ENCODE assay signal across 9 cellular contexts in genomic region chr6:159074120-159074684, GRCh38. TPM values are rescaled to one million over a fixed set of nuclear protein-coding genes. Genes with fewer than 3 reads are reported as not detected.
DNase-seq lines count a peak whose midpoint lies in the region; ATAC-seq and TF ChIP-seq lines count a peak whose summit lies in the region.
"Had no signal": no experiment of that assay in that cellular context is flagged by ENCODE, and none has a peak within 500 bp of the region (broad histone marks: within the 10 kb centered on the region; RNA-seq: fewer than 3 reads in every experiment).

No MANE protein-coding gene starts in this region.

- no peaks in the 10 kb centered on the region for H3K9me3 Mint-ChIP-seq in effector memory CD8-positive, alpha-beta T cell

- peaks cover 24 to 29% of the 10 kb centered on the region in 2 donors for H3K4me1 Mint-ChIP-seq in effector memory CD8-positive, alpha-beta T cell (ENCODE audit: low read depth in 2 of 2)

- H3K9me3 ChIP-seq in RWPE2 (ENCODE audit: severe bottlenecking) = no peaks in the 10 kb centered on the region

- no peaks in the 10 kb centered on the region for H3K27me3 ChIP-seq in RWPE2 (ENCODE audit: insufficient read depth, poor library complexity, severe bottlenecking)

- H3K27ac Mint-ChIP-seq in effector memory CD8-positive, alpha-beta T cell = no peak overlapping the region

- H3K4me3 Mint-ChIP-seq in effector memory CD8-positive, alpha-beta T cell = no peak overlapping the region

- ATAC-seq in RWPE2 (ENCODE audit: low read depth) = peak; percentile 50; the same call in 1 of the 3 replicates
- ATAC-seq in HG03354 (IDR thresholded peaks at IDR 0.05; ENCODE audit: poor library complexity, severe bottlenecking, unreplicated experiment) = no peak
- ATAC-seq in effector memory CD8-positive, alpha-beta T cell (replicated peaks) = no peak

- DNase-seq in NCI-H510A treated with DMSO at 0.1 percent for 48 hours (lab: John Stamatoyannopoulos, UW) = peak; percentile 35
- no peak for DNase-seq in NCI-H510A (lab: John Stamatoyannopoulos, UW)
- DNase-seq in RWPE2 (ENCODE audit: low spot score) = no peak
- DNase-seq in fibroblast of villous mesenchyme (ENCODE audit: low read depth) = peak; percentile 49
- DNase-seq in renal cortical epithelial cell (ENCODE audit: low read depth) = peak; percentile 23
- no peak for DNase-seq in activated CD4-positive, alpha-beta T cell treated with anti-CD3 and anti-CD28 coated beads for 4 hours
- no peak for DNase-seq in effector memory CD8-positive, alpha-beta T cell

- TF ChIP-seq CTCF in RWPE2 (IDR thresholded peaks at IDR 0.05; ENCODE audit: poor library complexity, severe bottlenecking) = no peak
- TF ChIP-seq CTCF in fibroblast of villous mesenchyme (IDR thresholded peaks at IDR 0.05; ENCODE audit: insufficient read depth, low read depth, low read length) = no peak

- no peaks in the 10 kb centered on the region for H3K4me1 ChIP-seq in RWPE2 (ENCODE audit: insufficient read depth, poor library complexity, severe bottlenecking)

- H3K36me3 Mint-ChIP-seq in effector memory CD8-positive, alpha-beta T cell (ENCODE audit: insufficient read depth) = peaks cover 4% of the 10 kb centered on the region

- no peak overlapping the region for H3K27ac ChIP-seq in RWPE2 (ENCODE audit: poor library complexity, severe bottlenecking)
- H3K27ac ChIP-seq: C4-2B had no signal

- no peaks in the 10 kb centered on the region for H3K36me3 ChIP-seq in RWPE2 (ENCODE audit: low read depth)

- H3K4me3 ChIP-seq in RWPE2 (ENCODE audit: severe bottlenecking) (peak overlapping the region; percentile 9), fibroblast of villous mesenchyme (ENCODE audit: low read depth, low read length) (no peak overlapping the region)

- peaks cover 0 to 8% of the 10 kb centered on the region in 2 donors for H3K27me3 Mint-ChIP-seq in effector memory CD8-positive, alpha-beta T cell

RNA-seq across cellular contexts. Expression of gene TAGAP, which starts 29.4 kb away (rescaled TPM):
- total RNA-seq in fibroblast of villous mesenchyme (not detected in 2 replicates), renal cortical epithelial cell (0.05 and 0.35 TPM in 2 replicates)

Comparison
In these comparisons a context has a peak if more than half of its experiments do, and no peak if none do; other contexts are left out.
1. DNase-seq: peak in NCI-H510A treated with DMSO at 0.1 percent for 48 hours (single experiment), fibroblast of villous mesenchyme (single experiment) and renal cortical epithelial cell (single experiment); none in NCI-H510A (single experiment), RWPE2 (single experiment), activated CD4-positive, alpha-beta T cell treated with anti-CD3 and anti-CD28 coated beads for 4 hours (0 of 2) and effector memory CD8-positive, alpha-beta T cell (0 of 3).